11 cellular contexts compared by ENCODE assay signal in the genomic region with DNA sequence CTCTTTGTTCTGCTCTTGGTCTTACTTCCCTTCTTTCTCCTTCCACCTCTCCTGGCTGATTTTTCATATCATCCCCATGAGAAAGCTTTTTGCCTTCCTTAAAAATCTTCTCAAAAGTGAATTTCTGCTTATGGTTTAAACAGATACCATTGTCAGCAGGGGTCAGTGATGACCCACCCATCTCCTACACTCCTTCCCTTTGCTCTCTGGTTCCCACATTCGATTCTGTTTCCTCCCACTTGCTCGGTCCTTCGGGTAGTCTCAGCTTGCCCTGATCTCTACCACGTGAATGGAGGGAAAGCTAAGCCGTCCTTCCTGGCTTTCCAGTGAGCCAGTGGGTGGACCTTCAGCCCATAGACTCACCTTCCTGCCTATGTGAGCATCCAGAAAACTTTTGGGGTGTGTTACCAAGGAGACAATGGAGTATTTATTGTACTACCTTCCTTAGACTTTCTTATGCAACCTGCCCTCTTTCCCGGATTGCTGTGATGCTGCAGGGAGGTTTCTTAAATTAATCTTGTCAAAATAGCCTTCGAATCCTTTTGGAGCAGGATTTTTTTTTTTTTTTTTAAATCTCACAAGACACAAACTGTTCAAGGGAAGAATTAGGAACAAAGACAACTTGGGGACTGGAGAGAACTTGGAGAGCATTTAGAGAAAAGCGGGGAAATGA.
DNase-seq lines count a peak whose midpoint lies in the region; ATAC-seq and TF ChIP-seq lines count a peak whose summit lies in the region.
"Had no signal": no experiment of that assay in that cellular context is flagged by ENCODE, and none has a peak within 500 bp of the region (broad histone marks: within the 10 kb centered on the region; RNA-seq: fewer than 3 reads in every experiment).

No MANE protein-coding gene starts in this region.

- no peaks in the 10 kb centered on the region for H4K20me1 ChIP-seq in OCI-LY3 (ENCODE audit: insufficient read depth, low read length)

- H3K27me3 ChIP-seq in OCI-LY3 (ENCODE audit: low read depth, low read length) (peaks cover 13% of the 10 kb centered on the region), esophagus squamous epithelium (peaks cover 0 to 5% (median 0%) of the 10 kb centered on the region in 4 donors), rectal smooth muscle tissue (ENCODE audit: control insufficient read depth, insufficient read depth, low read length) (no peaks in the 10 kb centered on the region)

- no peak overlapping the region for H3K4me2 ChIP-seq in OCI-LY3 (ENCODE audit: low read length)

- H3K9me3 ChIP-seq in OCI-LY3 (ENCODE audit: insufficient read depth, low read length) (no peaks in the 10 kb centered on the region), esophagus squamous epithelium (no peaks in the 10 kb centered on the region)

- no peak for ATAC-seq in GM18519 (IDR thresholded peaks at IDR 0.05; ENCODE audit: low FRiP score, unreplicated experiment)

- H3K4me3 ChIP-seq in GM12864 (ENCODE audit: low read depth, low read length): no peak overlapping the region
- no peak overlapping the region for H3K4me3 ChIP-seq in OCI-LY3 (ENCODE audit: low read length)
- no peak overlapping the region for H3K4me3 ChIP-seq in esophagus squamous epithelium
- H3K4me3 ChIP-seq in rectal smooth muscle tissue (ENCODE audit: low read length): no peak overlapping the region

- TF ChIP-seq CTCF in GM12864 (IDR thresholded peaks at IDR 0.05; ENCODE audit: low read depth, low read length, missing control alignments) (peak; percentile 5), OCI-LY3 (IDR thresholded peaks at IDR 0.05; ENCODE audit: low read depth, low read length) (peak; percentile 28), esophagus squamous epithelium (IDR thresholded peaks at IDR 0.05) (no peak)

- H3K27ac ChIP-seq in OCI-LY3 (ENCODE audit: low read length) (no peak overlapping the region), esophagus squamous epithelium (peak overlapping the region in 3 of 4 donors; percentile 7 to 38 (median 22)), rectal smooth muscle tissue (ENCODE audit: low read depth, low read length) (peak overlapping the region; percentile 79)

- intact Hi-C loops in esophagus squamous epithelium (cut with DNase I): no loop called here

- no peak for TF ChIP-seq POLR2A in esophagus squamous epithelium (IDR thresholded peaks at IDR 0.05)

- 0 out of 2 replicates have a peak, but pooled peaks cover 6% of the 10 kb centered on the region for H3K4me1 ChIP-seq in OCI-LY3 (ENCODE audit: low read length)
- H3K4me1 ChIP-seq in esophagus squamous epithelium: peaks cover 0 to 24% (median 0%) of the 10 kb centered on the region in 3 donors
- H3K4me1 ChIP-seq in rectal smooth muscle tissue (ENCODE audit: control insufficient read depth, insufficient read depth, low read length): peaks cover 19% of the 10 kb centered on the region

- no peaks in the 10 kb centered on the region for H3K79me2 ChIP-seq in OCI-LY3 (ENCODE audit: low read length)

- no peak for DNase-seq in GM12864 (ENCODE audit: low read depth)
- no peak for DNase-seq in esophagus squamous epithelium (lab: John Stamatoyannopoulos, UW)
- DNase-seq in NCI-H1092 (lab: John Stamatoyannopoulos, UW): no peak
- DNase-seq in NCI-H1694 (lab: John Stamatoyannopoulos, UW): no peak
- no peak for DNase-seq in activated gamma-delta T cell (lab: John Stamatoyannopoulos, UW)
- DNase-seq: activated T-cell treated with anti-CD3 and anti-CD28 coated beads, Interleukin-2, amount 50 U/mL, for 24 hours; midbrain; NCI-H1048 had no signal

- no peaks in the 10 kb centered on the region for H3K36me3 ChIP-seq in OCI-LY3 (replicated peaks; ENCODE audit: low read depth, low read length)
- H3K36me3 ChIP-seq in esophagus squamous epithelium: no peaks in the 10 kb centered on the region
- no peaks in the 10 kb centered on the region for H3K36me3 ChIP-seq in rectal smooth muscle tissue (ENCODE audit: control insufficient read depth, insufficient read depth, low read length)

- H3K9ac ChIP-seq in OCI-LY3 (ENCODE audit: low read length) (no peak overlapping the region), rectal smooth muscle tissue (ENCODE audit: low read length) (no peak overlapping the region)

- WGBS in esophagus squamous epithelium, 2 donors: 43 to 48% methylated on average over 8 of the region's 8 CpGs

- H2AFZ ChIP-seq in OCI-LY3 (ENCODE audit: low read depth, low read length): no peak overlapping the region

Comparison
In these comparisons a context has a peak if more than half of its experiments do, and no peak if none do; other contexts are left out.
1. CTCF ChIP-seq: peak in GM12864 (single experiment) and OCI-LY3 (single experiment); none in esophagus squamous epithelium (0 of 6).